Comparison of ENCODE assay signal across 1 cellular context in the genomic region with DNA sequence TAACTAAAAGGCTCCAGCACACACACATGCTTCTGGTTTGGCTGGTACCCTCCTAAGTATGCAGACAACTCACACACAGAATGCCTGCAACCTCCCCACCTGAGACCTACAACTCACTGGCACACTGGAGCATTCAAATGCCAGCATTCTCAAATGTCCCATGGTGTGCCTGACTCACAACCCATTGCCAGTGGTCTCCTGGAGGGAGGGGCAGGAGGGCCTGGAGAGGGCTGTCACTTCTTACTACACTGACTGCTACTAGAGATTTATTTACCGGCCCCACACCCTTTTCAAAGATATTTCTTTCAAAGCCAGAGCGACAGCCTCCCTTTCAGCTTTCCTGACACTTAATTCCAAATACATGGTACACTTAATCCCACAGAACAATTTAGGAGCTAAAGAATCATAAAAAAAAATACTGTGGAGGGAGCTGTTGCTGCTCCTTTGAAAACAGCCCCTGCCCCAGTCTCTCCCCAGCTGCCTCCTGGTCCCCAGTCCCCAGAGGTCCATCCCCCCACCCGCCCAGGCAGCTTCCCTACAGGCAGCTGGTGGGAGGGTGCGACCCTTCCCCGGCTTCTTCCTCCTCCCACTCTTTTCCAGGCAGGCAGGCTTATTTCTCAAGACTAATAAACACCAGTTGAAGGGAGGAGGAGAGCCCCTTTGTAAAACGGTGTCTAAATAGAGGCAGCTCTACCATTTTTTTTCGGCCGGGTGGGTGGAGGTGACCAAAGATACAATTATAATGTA.
TF ChIP-seq lines count a peak whose summit lies in the region.

No MANE protein-coding gene starts in this region.

TF ChIP-seq in GM23338, 12 proteins besides CTCF, POLR2A, EP300 and RAD21 (continued from another document):
- TF ChIP-seq, protein P1, sequence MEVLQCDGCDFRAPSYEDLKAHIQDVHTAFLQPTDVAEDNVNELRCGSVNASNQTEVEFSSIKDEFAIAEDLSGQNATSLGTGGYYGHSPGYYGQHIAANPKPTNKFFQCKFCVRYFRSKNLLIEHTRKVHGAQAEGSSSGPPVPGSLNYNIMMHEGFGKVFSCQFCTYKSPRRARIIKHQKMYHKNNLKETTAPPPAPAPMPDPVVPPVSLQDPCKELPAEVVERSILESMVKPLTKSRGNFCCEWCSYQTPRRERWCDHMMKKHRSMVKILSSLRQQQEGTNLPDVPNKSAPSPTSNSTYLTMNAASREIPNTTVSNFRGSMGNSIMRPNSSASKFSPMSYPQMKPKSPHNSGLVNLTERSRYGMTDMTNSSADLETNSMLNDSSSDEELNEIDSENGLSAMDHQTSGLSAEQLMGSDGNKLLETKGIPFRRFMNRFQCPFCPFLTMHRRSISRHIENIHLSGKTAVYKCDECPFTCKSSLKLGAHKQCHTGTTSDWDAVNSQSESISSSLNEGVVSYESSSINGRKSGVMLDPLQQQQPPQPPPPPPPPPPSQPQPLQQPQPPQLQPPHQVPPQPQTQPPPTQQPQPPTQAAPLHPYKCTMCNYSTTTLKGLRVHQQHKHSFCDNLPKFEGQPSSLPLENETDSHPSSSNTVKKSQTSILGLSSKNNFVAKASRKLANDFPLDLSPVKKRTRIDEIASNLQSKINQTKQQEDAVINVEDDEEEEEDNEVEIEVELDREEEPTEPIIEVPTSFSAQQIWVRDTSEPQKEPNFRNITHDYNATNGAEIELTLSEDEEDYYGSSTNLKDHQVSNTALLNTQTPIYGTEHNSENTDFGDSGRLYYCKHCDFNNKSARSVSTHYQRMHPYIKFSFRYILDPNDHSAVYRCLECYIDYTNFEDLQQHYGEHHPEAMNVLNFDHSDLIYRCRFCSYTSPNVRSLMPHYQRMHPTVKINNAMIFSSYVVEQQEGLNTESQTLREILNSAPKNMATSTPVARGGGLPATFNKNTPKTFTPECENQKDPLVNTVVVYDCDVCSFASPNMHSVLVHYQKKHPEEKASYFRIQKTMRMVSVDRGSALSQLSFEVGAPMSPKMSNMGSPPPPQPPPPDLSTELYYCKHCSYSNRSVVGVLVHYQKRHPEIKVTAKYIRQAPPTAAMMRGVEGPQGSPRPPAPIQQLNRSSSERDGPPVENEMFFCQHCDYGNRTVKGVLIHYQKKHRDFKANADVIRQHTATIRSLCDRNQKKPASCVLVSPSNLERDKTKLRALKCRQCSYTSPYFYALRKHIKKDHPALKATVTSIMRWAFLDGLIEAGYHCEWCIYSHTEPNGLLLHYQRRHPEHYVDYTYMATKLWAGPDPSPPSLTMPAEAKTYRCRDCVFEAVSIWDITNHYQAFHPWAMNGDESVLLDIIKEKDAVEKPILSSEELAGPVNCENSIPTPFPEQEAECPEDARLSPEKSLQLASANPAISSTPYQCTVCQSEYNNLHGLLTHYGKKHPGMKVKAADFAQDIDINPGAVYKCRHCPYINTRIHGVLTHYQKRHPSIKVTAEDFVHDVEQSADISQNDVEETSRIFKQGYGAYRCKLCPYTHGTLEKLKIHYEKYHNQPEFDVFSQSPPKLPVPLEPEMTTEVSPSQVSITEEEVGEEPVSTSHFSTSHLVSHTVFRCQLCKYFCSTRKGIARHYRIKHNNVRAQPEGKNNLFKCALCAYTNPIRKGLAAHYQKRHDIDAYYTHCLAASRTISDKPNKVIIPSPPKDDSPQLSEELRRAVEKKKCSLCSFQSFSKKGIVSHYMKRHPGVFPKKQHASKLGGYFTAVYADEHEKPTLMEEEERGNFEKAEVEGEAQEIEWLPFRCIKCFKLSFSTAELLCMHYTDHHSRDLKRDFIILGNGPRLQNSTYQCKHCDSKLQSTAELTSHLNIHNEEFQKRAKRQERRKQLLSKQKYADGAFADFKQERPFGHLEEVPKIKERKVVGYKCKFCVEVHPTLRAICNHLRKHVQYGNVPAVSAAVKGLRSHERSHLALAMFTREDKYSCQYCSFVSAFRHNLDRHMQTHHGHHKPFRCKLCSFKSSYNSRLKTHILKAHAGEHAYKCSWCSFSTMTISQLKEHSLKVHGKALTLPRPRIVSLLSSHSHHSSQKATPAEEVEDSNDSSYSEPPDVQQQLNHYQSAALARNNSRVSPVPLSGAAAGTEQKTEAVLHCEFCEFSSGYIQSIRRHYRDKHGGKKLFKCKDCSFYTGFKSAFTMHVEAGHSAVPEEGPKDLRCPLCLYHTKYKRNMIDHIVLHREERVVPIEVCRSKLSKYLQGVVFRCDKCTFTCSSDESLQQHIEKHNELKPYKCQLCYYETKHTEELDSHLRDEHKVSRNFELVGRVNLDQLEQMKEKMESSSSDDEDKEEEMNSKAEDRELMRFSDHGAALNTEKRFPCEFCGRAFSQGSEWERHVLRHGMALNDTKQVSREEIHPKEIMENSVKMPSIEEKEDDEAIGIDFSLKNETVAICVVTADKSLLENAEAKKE (CRISPR knock-in tag; IDR thresholded peaks at IDR 0.05) = no peak
- TF ChIP-seq, protein P2, sequence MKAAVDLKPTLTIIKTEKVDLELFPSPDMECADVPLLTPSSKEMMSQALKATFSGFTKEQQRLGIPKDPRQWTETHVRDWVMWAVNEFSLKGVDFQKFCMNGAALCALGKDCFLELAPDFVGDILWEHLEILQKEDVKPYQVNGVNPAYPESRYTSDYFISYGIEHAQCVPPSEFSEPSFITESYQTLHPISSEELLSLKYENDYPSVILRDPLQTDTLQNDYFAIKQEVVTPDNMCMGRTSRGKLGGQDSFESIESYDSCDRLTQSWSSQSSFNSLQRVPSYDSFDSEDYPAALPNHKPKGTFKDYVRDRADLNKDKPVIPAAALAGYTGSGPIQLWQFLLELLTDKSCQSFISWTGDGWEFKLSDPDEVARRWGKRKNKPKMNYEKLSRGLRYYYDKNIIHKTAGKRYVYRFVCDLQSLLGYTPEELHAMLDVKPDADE (IDR thresholded peaks at IDR 0.05) = no peak
- no peak for TF ChIP-seq ZNF114 (CRISPR knock-in tag; IDR thresholded peaks at IDR 0.05)
TF ChIP-seq in GM23338: peak in this region for 0.
